Comparison of ENCODE assay signal across 18 cellular contexts in genomic region chr4:25238052-25238451, GRCh38. TPM values are rescaled to one million over a fixed set of nuclear protein-coding genes. Genes with fewer than 3 reads are reported as not detected.
DNase-seq lines count a peak whose midpoint lies in the region; ATAC-seq and TF ChIP-seq lines count a peak whose summit lies in the region.
"Had no signal": no experiment of that assay in that cellular context is flagged by ENCODE, and none has a peak within 500 bp of the region (broad histone marks: within the 10 kb centered on the region; RNA-seq: fewer than 3 reads in every experiment).

No MANE protein-coding gene starts in this region.

- H3K27me3 Mint-ChIP-seq in activated CD4-positive, alpha-beta T cell treated with anti-CD3 and anti-CD28 coated beads, Interleukin-2, amount 10 ng/mL, durations not matched to agents 7 days and 5 days, result no peaks in the 10 kb centered on the region
- H3K27me3 Mint-ChIP-seq in stimulated activated naive CD8-positive, alpha-beta T cell treated with anti-CD3 and anti-CD28 coated beads, Interleukin-15, Interleukin-2, amounts not matched to agents 100 ng/mL and 50 ng/mL, for 24 hours, result no peaks in the 10 kb centered on the region

- TF ChIP-seq CTCF in choroid plexus epithelial cell (conservative IDR thresholded peaks at IDR 0.05; ENCODE audit: low read depth, low read length), result no peak
- TF ChIP-seq CTCF in omental fat pad (IDR thresholded peaks at IDR 0.05), result no peak

- DNase-seq in activated CD4-positive, alpha-beta T cell treated with anti-CD3 and anti-CD28 coated beads, Interleukin-2, amount 10 ng/mL, durations not matched to agents 7 days and 5 days, result no peak
- no peak for DNase-seq in activated CD4-positive, alpha-beta T cell treated with anti-CD3 and anti-CD28 coated beads for 1 hour
- no peak for DNase-seq in stimulated activated naive CD8-positive, alpha-beta T cell treated with anti-CD3 and anti-CD28 coated beads, Interleukin-15, Interleukin-2, amounts not matched to agents 100 U/mL and 50 U/mL, for 24 hours
- DNase-seq in choroid plexus epithelial cell (ENCODE audit: low read depth) (peak; percentile 8), omental fat pad (ENCODE audit: low spot score) (no peak), Ammon's horn (ENCODE audit: low spot score) (no peak)
- DNase-seq: Calu3; CD8-positive, alpha-beta T cell; H9; NCI-H1417 treated with DMSO at 0.1 percent for 48 hours; NCI-H2029; NCI-H345; NCI-H524 treated with DMSO at 0.1 percent for 48 hours; PC-3; RPMI8226; SHP77 treated with DMSO at 0.1 percent for 48 hours had no signal

- POLR2A ChIA-PET in activated CD4-positive, alpha-beta T cell treated with anti-CD3 and anti-CD28 coated beads, Interleukin-2, amount 10 ng/mL, durations not matched to agents 7 days and 5 days (lab: Charles Lee), result no interaction called here

- H3K4me3 ChIP-seq in choroid plexus epithelial cell (ENCODE audit: low read depth, low read length), result no peak overlapping the region

- peaks cover 64% of the 10 kb centered on the region for H3K36me3 Mint-ChIP-seq in activated CD4-positive, alpha-beta T cell treated with anti-CD3 and anti-CD28 coated beads, Interleukin-2, amount 10 ng/mL, durations not matched to agents 7 days and 5 days (ENCODE audit: low read depth)
- peaks cover 33% of the 10 kb centered on the region for H3K36me3 Mint-ChIP-seq in stimulated activated naive CD8-positive, alpha-beta T cell treated with anti-CD3 and anti-CD28 coated beads, Interleukin-15, Interleukin-2, amounts not matched to agents 100 ng/mL and 50 ng/mL, for 24 hours (ENCODE audit: low read depth)

- H3K9me3 Mint-ChIP-seq in activated CD4-positive, alpha-beta T cell treated with anti-CD3 and anti-CD28 coated beads, Interleukin-2, amount 10 ng/mL, durations not matched to agents 7 days and 5 days, result peaks cover 7% of the 10 kb centered on the region
- no peaks in the 10 kb centered on the region for H3K9me3 Mint-ChIP-seq in stimulated activated naive CD8-positive, alpha-beta T cell treated with anti-CD3 and anti-CD28 coated beads, Interleukin-15, Interleukin-2, amounts not matched to agents 100 ng/mL and 50 ng/mL, for 24 hours
- H3K9me3 Mint-ChIP-seq: CD8-positive, alpha-beta T cell had no signal

- no peak overlapping the region for H3K4me3 Mint-ChIP-seq in activated CD4-positive, alpha-beta T cell treated with anti-CD3 and anti-CD28 coated beads, Interleukin-2, amount 10 ng/mL, durations not matched to agents 7 days and 5 days
- no peak overlapping the region for H3K4me3 Mint-ChIP-seq in stimulated activated naive CD8-positive, alpha-beta T cell treated with anti-CD3 and anti-CD28 coated beads, Interleukin-15, Interleukin-2, amounts not matched to agents 100 ng/mL and 50 ng/mL, for 24 hours
- H3K4me3 Mint-ChIP-seq: CD8-positive, alpha-beta T cell; H9 had no signal

- no peak for ATAC-seq in stimulated activated naive CD8-positive, alpha-beta T cell treated with anti-CD3 and anti-CD28 coated beads, Interleukin-15, Interleukin-2, amounts not matched to agents 100 U/mL and 50 U/mL, for 24 hours
- ATAC-seq in omental fat pad (ENCODE audit: low FRiP score) (no peak), GM18502 (IDR thresholded peaks at IDR 0.05; ENCODE audit: poor library complexity, unreplicated experiment) (no peak)
- ATAC-seq: CD8-positive, alpha-beta T cell; PC-3 had no signal

- H3K27ac Mint-ChIP-seq in activated CD4-positive, alpha-beta T cell treated with anti-CD3 and anti-CD28 coated beads, Interleukin-2, amount 10 ng/mL, durations not matched to agents 7 days and 5 days, result peak overlapping the region; percentile 20
- H3K27ac Mint-ChIP-seq in stimulated activated naive CD8-positive, alpha-beta T cell treated with anti-CD3 and anti-CD28 coated beads, Interleukin-15, Interleukin-2, amounts not matched to agents 100 ng/mL and 50 ng/mL, for 24 hours, result peak overlapping the region; percentile 60
- H3K27ac Mint-ChIP-seq: CD8-positive, alpha-beta T cell had no signal

- CTCF ChIA-PET in activated CD4-positive, alpha-beta T cell treated with anti-CD3 and anti-CD28 coated beads, Interleukin-2, amount 10 ng/mL, durations not matched to agents 7 days and 5 days (lab: Charles Lee), result interaction anchor here (0.7 to 1.2 kb wide), 3 partner anchors 15 to 80 kb away, joined by 3 to 4 read pairs (median 3); partner anchors contain the start of gene ZCCHC4

- peaks cover 54% of the 10 kb centered on the region for H3K4me1 Mint-ChIP-seq in activated CD4-positive, alpha-beta T cell treated with anti-CD3 and anti-CD28 coated beads, Interleukin-2, amount 10 ng/mL, durations not matched to agents 7 days and 5 days
- H3K4me1 Mint-ChIP-seq in stimulated activated naive CD8-positive, alpha-beta T cell treated with anti-CD3 and anti-CD28 coated beads, Interleukin-15, Interleukin-2, amounts not matched to agents 100 ng/mL and 50 ng/mL, for 24 hours (ENCODE audit: low read depth), result peaks cover 60% of the 10 kb centered on the region

RNA-seq across cellular contexts. Expression of gene PI4K2B, which starts 4.2 kb away (rescaled TPM):
- 10 to 100 TPM; 37.2 to 37.4 TPM for total RNA-seq in activated CD4-positive, alpha-beta T cell treated with anti-CD3 and anti-CD28 coated beads, Interleukin-2, amount 10 ng/mL, durations not matched to agents 7 days and 5 days
- 10 to 100 TPM in 3 of 4 donors, 1 to 10 TPM in 1; 8.0 to 16.6 (median 15.0) TPM for total RNA-seq in omental fat pad
